In the genomic region with DNA sequence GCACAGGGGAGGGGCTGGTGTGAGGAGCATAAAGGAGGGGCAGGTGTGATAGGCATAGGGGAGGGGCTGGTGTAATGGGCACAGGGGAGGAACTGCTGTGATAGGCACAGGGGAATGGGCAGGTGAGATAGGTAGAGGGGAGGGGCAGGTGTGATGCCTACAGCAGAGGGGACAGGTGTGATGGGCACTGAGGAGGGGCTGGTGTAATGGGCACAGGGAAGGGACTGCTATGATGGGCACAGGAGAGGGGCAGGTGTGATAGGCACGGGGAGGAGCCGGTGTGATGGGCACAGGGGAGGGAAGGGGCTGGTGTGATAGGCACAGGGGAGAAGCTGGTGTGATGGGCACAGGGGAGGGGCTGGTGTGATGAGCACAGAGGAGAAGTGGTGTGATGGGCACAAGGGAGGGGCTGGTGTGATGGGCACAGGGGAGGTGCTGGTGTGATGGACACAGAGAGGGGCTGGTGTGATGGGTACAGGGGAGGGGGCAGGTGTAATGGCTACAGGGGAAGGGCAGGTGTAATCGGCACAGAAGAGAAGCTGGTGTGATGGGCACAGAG, we compare ENCODE assay signal across 34 cellular contexts. TPM values are rescaled to one million over a fixed set of nuclear protein-coding genes. Genes with fewer than 3 reads are reported as not detected.
"Had no signal": no experiment of that assay in that cellular context is flagged by ENCODE, and none has a peak within 500 bp of the region (broad histone marks: within the 10 kb centered on the region; RNA-seq: fewer than 3 reads in every experiment).

No MANE protein-coding gene starts in this region.

- H3K27ac ChIP-seq: ascending aorta, SJCRH30, SK-N-MC, WERI-Rb-1 had no signal

- H3K36me3 Mint-ChIP-seq: activated naive CD4-positive, alpha-beta T cell treated with anti-CD3 and anti-CD28 coated beads, Interleukin-2, amount 50 U/mL, for 24 hours; activated naive CD8-positive, alpha-beta T cell treated with anti-CD3 and anti-CD28 coated beads, Interleukin-2, amount 10 ng/mL, durations not matched to agents 7 days and 5 days had no signal

- H3K4me3 ChIP-seq: ascending aorta, K562, SJCRH30, SK-N-MC had no signal

- FAIRE-seq: K562 had no signal

- H3K9me3 Mint-ChIP-seq: activated CD4-positive, alpha-beta memory T cell treated with anti-CD3 and anti-CD28 coated beads, Interleukin-2, amount 10 ng/mL, durations not matched to agents 7 days and 5 days; activated naive CD4-positive, alpha-beta T cell treated with anti-CD3 and anti-CD28 coated beads, Interleukin-2, amount 50 U/mL, for 24 hours; activated naive CD8-positive, alpha-beta T cell treated with anti-CD3 and anti-CD28 coated beads, Interleukin-2, amount 10 ng/mL, durations not matched to agents 7 days and 5 days; activated T-helper 2 cell treated with anti-CD3 and anti-CD28 coated beads, Interferon-gamma antibody, Interleukin-2, Interleukin-4, amounts not matched to agents 10 μg/mL and 5 μg/mL and 100 μg/mL, durations not matched to agents 14 hours and 24 hours and 36 hours had no signal

- H3K4me3 Mint-ChIP-seq: activated CD4-positive, alpha-beta memory T cell treated with anti-CD3 and anti-CD28 coated beads, Interleukin-2, amount 10 ng/mL, durations not matched to agents 7 days and 5 days; activated naive CD4-positive, alpha-beta T cell treated with anti-CD3 and anti-CD28 coated beads, Interleukin-2, amount 50 U/mL, for 24 hours; activated naive CD8-positive, alpha-beta T cell treated with anti-CD3 and anti-CD28 coated beads, Interleukin-2, amount 10 ng/mL, durations not matched to agents 7 days and 5 days had no signal

- H3K36me3 ChIP-seq: ascending aorta, SJCRH30, WERI-Rb-1 had no signal

- H3K4me1 ChIP-seq: ascending aorta, SJCRH30 had no signal

- ATAC-seq: K562, Panc1 had no signal

- H3K9me3 ChIP-seq: ascending aorta, SJCRH30 had no signal

- H3K27ac Mint-ChIP-seq: activated CD4-positive, alpha-beta memory T cell treated with anti-CD3 and anti-CD28 coated beads, Interleukin-2, amount 10 ng/mL, durations not matched to agents 7 days and 5 days; activated naive CD4-positive, alpha-beta T cell treated with anti-CD3 and anti-CD28 coated beads, Interleukin-2, amount 50 U/mL, for 24 hours; activated naive CD8-positive, alpha-beta T cell treated with anti-CD3 and anti-CD28 coated beads, Interleukin-2, amount 10 ng/mL, durations not matched to agents 7 days and 5 days; activated T-helper 2 cell treated with anti-CD3 and anti-CD28 coated beads, Interferon-gamma antibody, Interleukin-2, Interleukin-4, amounts not matched to agents 10 μg/mL and 5 μg/mL and 100 μg/mL, durations not matched to agents 14 hours and 24 hours and 36 hours had no signal

- H3K27me3 ChIP-seq: ascending aorta had no signal

- H3K4me1 Mint-ChIP-seq: activated naive CD8-positive, alpha-beta T cell treated with anti-CD3 and anti-CD28 coated beads, Interleukin-2, amount 10 ng/mL, durations not matched to agents 7 days and 5 days had no signal

- DNase-seq: activated CD4-positive, alpha-beta memory T cell treated with anti-CD3 and anti-CD28 coated beads, Interleukin-2, amount 10 ng/mL, durations not matched to agents 7 days and 5 days; activated CD4-positive, alpha-beta T cell treated with anti-CD3 and anti-CD28 coated beads for 1 hour; activated CD4-positive, alpha-beta T cell treated with anti-CD3 and anti-CD28 coated beads for 48 hours; activated CD4-positive, CD25-positive, alpha-beta regulatory T cell; activated gamma-delta T cell; activated naive CD4-positive, alpha-beta T cell treated with Interleukin-2 at 50 U/mL for 16 hours; activated naive CD8-positive, alpha-beta T cell treated with anti-CD3 and anti-CD28 coated beads, Interleukin-2, amount 10 ng/mL, durations not matched to agents 7 days and 5 days; amygdala; NCI-H1092 treated with DMSO at 0.1 percent for 48 hours; NCI-H1417; NCI-H146; NCI-H187; NCI-H2029 treated with DMSO at 0.1 percent for 48 hours; NCI-H2107; NCI-H226; NCI-H446 treated with DMSO at 0.1 percent for 48 hours; NCI-H524 treated with DMSO at 0.1 percent for 48 hours; SHP77; SJCRH30; T1000; WERI-Rb-1 had no signal

RNA-seq across cellular contexts. Expression of gene VSTM2B, which starts 40.8 kb away (rescaled TPM):
- total RNA-seq: activated CD4-positive, alpha-beta memory T cell treated with anti-CD3 and anti-CD28 coated beads, Interleukin-2, amount 10 ng/mL, durations not matched to agents 7 days and 5 days; activated CD8-positive, alpha-beta memory T cell treated with anti-CD3 and anti-CD28 coated beads for 36 hours; activated naive CD8-positive, alpha-beta T cell treated with anti-CD3 and anti-CD28 coated beads, Interleukin-2, amount 10 ng/mL, durations not matched to agents 7 days and 5 days; activated T-helper 2 cell treated with anti-CD3 and anti-CD28 coated beads, Interferon-gamma antibody, Interleukin-2, Interleukin-4, amounts not matched to agents 10 μg/mL and 5 μg/mL and 100 μg/mL, durations not matched to agents 14 hours and 24 hours and 36 hours; ascending aorta; cardiac septum; K562; M059J; RPMI7951; SJCRH30; T-helper 1 cell treated with Interleukin-12 subunit alpha and Interleukin-12 subunit beta and Interleukin-4 antibody, amounts not matched to agents 30 ng/mL and 1 ng/mL, for 36 hours; T-helper 2 cell treated with Interferon-gamma antibody and Interleukin-4, amounts not matched to agents 100 ng/mL and 5 ng/mL, for 36 hours had no signal
- polyA plus RNA-seq: adipose tissue, K562 had no signal
